ENCODE assay signal across 1 cellular context in genomic region chr21:42311816-42312625, GRCh38.
TF ChIP-seq lines count a peak whose summit lies in the region.

No MANE protein-coding gene starts in this region.

TF ChIP-seq in H1, 55 proteins besides CTCF, POLR2A, EP300 and RAD21:
- TF ChIP-seq ATF3 (IDR thresholded peaks at IDR 0.05; ENCODE audit: insufficient read depth, low read depth, low read length), result no peak
- no peak for TF ChIP-seq RNF2 (IDR thresholded peaks at IDR 0.05; ENCODE audit: borderline replicate concordance, low read depth, low read length, missing control alignments, poor library complexity, severe bottlenecking)
- TF ChIP-seq CREB1 (IDR thresholded peaks at IDR 0.05), result no peak
- TF ChIP-seq SIN3A (conservative IDR thresholded peaks at IDR 0.05 in 1 of 2, IDR thresholded peaks at IDR 0.05 in 1 of 2; ENCODE audit: low read depth in 1 of 2, low read length in 2 of 2), result no peak
- TF ChIP-seq TAF1 (IDR thresholded peaks at IDR 0.05; ENCODE audit: low read depth, low read length), result no peak
- TF ChIP-seq CBX5 (IDR thresholded peaks at IDR 0.05; ENCODE audit: low read depth, low read length), result no peak
- TF ChIP-seq USF2 (IDR thresholded peaks at IDR 0.05; ENCODE audit: low read length), result no peak
- TF ChIP-seq NANOG (IDR thresholded peaks at IDR 0.05; ENCODE audit: insufficient read depth, low read depth, low read length, poor library complexity, severe bottlenecking), result no peak
- TF ChIP-seq, protein P1, sequence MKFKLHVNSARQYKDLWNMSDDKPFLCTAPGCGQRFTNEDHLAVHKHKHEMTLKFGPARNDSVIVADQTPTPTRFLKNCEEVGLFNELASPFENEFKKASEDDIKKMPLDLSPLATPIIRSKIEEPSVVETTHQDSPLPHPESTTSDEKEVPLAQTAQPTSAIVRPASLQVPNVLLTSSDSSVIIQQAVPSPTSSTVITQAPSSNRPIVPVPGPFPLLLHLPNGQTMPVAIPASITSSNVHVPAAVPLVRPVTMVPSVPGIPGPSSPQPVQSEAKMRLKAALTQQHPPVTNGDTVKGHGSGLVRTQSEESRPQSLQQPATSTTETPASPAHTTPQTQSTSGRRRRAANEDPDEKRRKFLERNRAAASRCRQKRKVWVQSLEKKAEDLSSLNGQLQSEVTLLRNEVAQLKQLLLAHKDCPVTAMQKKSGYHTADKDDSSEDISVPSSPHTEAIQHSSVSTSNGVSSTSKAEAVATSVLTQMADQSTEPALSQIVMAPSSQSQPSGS (IDR thresholded peaks at IDR 0.05; ENCODE audit: low read length), result no peak
